In the genomic region with DNA sequence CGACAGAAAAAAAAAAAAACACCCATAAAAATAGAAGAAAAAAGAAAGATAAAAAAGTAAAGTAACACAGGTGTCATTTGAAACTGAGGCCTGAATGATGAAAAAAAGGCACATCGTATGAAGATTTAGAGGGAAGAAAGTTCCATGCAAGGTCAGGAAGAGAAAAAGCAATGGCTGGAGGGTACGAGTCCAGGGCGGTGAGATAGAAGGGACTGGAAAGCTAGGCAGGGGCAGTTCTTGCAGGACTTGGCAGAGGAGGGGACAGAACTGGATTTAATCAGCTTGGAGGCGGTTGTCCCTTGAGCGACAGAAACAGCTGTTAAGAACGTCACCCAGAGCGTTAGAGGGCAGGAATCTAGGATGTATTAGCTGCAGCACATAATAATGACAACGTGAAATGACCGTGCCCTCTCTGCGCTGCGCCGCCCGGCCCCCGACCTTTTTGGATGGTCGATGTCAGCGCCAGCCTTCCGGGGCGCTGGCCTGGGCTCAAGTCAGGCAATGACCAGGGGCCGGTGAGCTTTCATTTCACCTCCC, we compare ENCODE assay signal across 8 cellular contexts. TPM values are rescaled to one million over a fixed set of nuclear protein-coding genes. Genes with fewer than 3 reads are reported as not detected.
A peak's percentile ranks its signal among the peaks of the same experiment; 100 is the strongest.
DNase-seq lines count a peak whose midpoint lies in the region; ATAC-seq and TF ChIP-seq lines count a peak whose summit lies in the region.

No MANE protein-coding gene starts in this region.

- intact Hi-C loops in left cardiac atrium (cut with DNase I): loop anchor here in 1 of 2 donors (5.0 kb wide), 1 partner anchor 55 kb away; no protein-coding TSS in a partner anchor

- TF ChIP-seq CTCF in progenitor cell of endocrine pancreas (IDR thresholded peaks at IDR 0.05; ENCODE audit: unreplicated experiment): no peak

- H3K4me3 Mint-ChIP-seq in activated naive CD8-positive, alpha-beta T cell: peak overlapping the region; percentile 97
- peak overlapping the region; percentile 95 for H3K4me3 Mint-ChIP-seq in progenitor cell of endocrine pancreas (ENCODE audit: low read depth)

- H3K4me1 Mint-ChIP-seq in activated naive CD8-positive, alpha-beta T cell (ENCODE audit: low read depth): peaks cover 19% of the 10 kb centered on the region
- H3K4me1 Mint-ChIP-seq in progenitor cell of endocrine pancreas (ENCODE audit: low read depth): peaks cover 19% of the 10 kb centered on the region

- peak; percentile 11 for DNase-seq in activated T-cell treated with anti-CD3 and anti-CD28 coated beads for 24 hours (ENCODE audit: low read depth)
- no peak for DNase-seq in activated T-cell treated with anti-CD3 and anti-CD28 coated beads, Interleukin-2, amount 50 U/mL, for 48 hours
- DNase-seq in NCI-H2107 treated with DMSO at 0.1 percent for 48 hours (lab: John Stamatoyannopoulos, UW; ENCODE audit: unreplicated experiment): peak; percentile 56
- DNase-seq in left cardiac atrium: peak; percentile 39
- no peak for DNase-seq in progenitor cell of endocrine pancreas (ENCODE audit: low spot score, unreplicated experiment)
- no peak for DNase-seq in epidermal melanocyte (ENCODE audit: insufficient read length, low spot score)

- H3K36me3 Mint-ChIP-seq in activated naive CD8-positive, alpha-beta T cell: no peaks in the 10 kb centered on the region
- H3K36me3 Mint-ChIP-seq in progenitor cell of endocrine pancreas (ENCODE audit: insufficient read depth): peaks cover 2% of the 10 kb centered on the region

- H3K27ac Mint-ChIP-seq in activated naive CD8-positive, alpha-beta T cell: peak overlapping the region; percentile 84
- peak overlapping the region; percentile 98 for H3K27ac Mint-ChIP-seq in progenitor cell of endocrine pancreas

- H3K27me3 Mint-ChIP-seq in activated naive CD8-positive, alpha-beta T cell: no peaks in the 10 kb centered on the region
- no peaks in the 10 kb centered on the region for H3K27me3 Mint-ChIP-seq in progenitor cell of endocrine pancreas

- peak; percentile 30 for ATAC-seq in HG02763 (IDR thresholded peaks at IDR 0.05; ENCODE audit: unreplicated experiment)
- ATAC-seq in left cardiac atrium: peak; percentile 52 to 60

- no peaks in the 10 kb centered on the region for H3K9me3 Mint-ChIP-seq in activated naive CD8-positive, alpha-beta T cell (ENCODE audit: low read depth)
- H3K9me3 Mint-ChIP-seq in progenitor cell of endocrine pancreas (ENCODE audit: low read depth): no peaks in the 10 kb centered on the region

RNA-seq across cellular contexts. Expression of gene TMEM120B, which starts 0.6 kb away (rescaled TPM):
- total RNA-seq in left cardiac atrium (10 to 100 TPM in 1 of 2 donors, 1 to 10 TPM in 1; 8.5 to 10.2 TPM), progenitor cell of endocrine pancreas (16.1 and 17.2 TPM in 2 replicates)

RNA-seq across cellular contexts. Expression of gene MORN3, which starts 42.5 kb away (rescaled TPM):
- total RNA-seq in left cardiac atrium (under 1 TPM; 0.09 to 0.21 TPM), progenitor cell of endocrine pancreas (1.1 and 1.5 TPM in 2 replicates)

Comparison
In these comparisons a context has a peak if more than half of its experiments do, and no peak if none do; other contexts are left out.
1. DNase-seq: peak in activated T-cell treated with anti-CD3 and anti-CD28 coated beads for 24 hours (single experiment), NCI-H2107 treated with DMSO at 0.1 percent for 48 hours (single experiment) and left cardiac atrium (single experiment); none in activated T-cell treated with anti-CD3 and anti-CD28 coated beads, Interleukin-2, amount 50 U/mL, for 48 hours (0 of 2), progenitor cell of endocrine pancreas (single experiment) and epidermal melanocyte (single experiment).